7 cellular contexts compared by ENCODE assay signal in the genomic region with DNA sequence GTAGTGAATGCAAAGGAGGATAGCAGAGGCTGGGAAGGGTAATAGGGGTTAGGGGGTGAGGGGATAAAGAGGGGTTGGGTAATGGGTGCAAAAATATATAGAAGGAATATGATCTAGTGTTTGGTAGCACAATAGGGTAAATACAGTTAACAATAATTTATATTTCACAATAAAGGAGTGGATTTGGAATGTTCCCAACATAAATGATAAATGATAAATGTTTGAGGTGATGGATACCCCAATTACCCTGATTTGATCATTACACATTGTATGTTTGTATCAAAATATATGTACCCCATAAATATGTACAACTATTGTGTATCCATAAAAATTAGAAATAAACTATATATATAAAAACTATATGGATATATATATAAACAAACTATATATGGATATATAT. TPM values are rescaled to one million over a fixed set of nuclear protein-coding genes. Genes with fewer than 3 reads are reported as not detected.
"Had no signal": no experiment of that assay in that cellular context is flagged by ENCODE, and none has a peak within 500 bp of the region (broad histone marks: within the 10 kb centered on the region; RNA-seq: fewer than 3 reads in every experiment).

No MANE protein-coding gene starts in this region.

- DNase-seq: IMR-90, KBM-7, KG1 had no signal

- H3K27ac ChIP-seq: HL-60 had no signal

- FAIRE-seq: HTR-8/SVneo had no signal

RNA-seq across cellular contexts. Expression of a gene that starts 1.0 kb away (rescaled TPM):
- total RNA-seq: HT1080, IMR-90 had no signal
- polyA plus RNA-seq: IgD-negative memory B cell, IMR-90 had no signal
